1 cellular context compared by ENCODE assay signal in genomic region chr7:27165655-27166474, GRCh38.
A peak's percentile ranks its signal among the peaks of the same experiment; 100 is the strongest.
TF ChIP-seq lines count a peak whose summit lies in the region.

No MANE protein-coding gene starts in this region.

TF ChIP-seq in HEK293, 187 proteins besides CTCF, POLR2A, EP300 and RAD21 (continued from another document and continues in another):
- TF ChIP-seq ZSCAN5A (tag by site-specific recombination; IDR thresholded peaks at IDR 0.05) (no peak; the same call in 1 of the 2 replicates), ZNF777 (tag by site-specific recombination; IDR thresholded peaks at IDR 0.05; ENCODE audit: borderline replicate concordance) (no peak), ZBTB10 (tag by site-specific recombination; IDR thresholded peaks at IDR 0.05) (peak; percentile 17; the same call in 1 of the 2 replicates), ZEB2 (tag by site-specific recombination; IDR thresholded peaks at IDR 0.05) (peak; percentile 97), SP7 (tag by site-specific recombination; IDR thresholded peaks at IDR 0.05) (peak; percentile 97), ZNF23 (tag by site-specific recombination; IDR thresholded peaks at IDR 0.05; ENCODE audit: borderline replicate concordance) (no peak), ZNF24 (tag by site-specific recombination; IDR thresholded peaks at IDR 0.05) (peak; percentile 87; the same call in 1 of the 2 replicates), ZNF76 (tag by site-specific recombination; IDR thresholded peaks at IDR 0.05; ENCODE audit: borderline replicate concordance, low read depth) (peak; percentile 57), ZNF335 (tag by site-specific recombination; conservative IDR thresholded peaks at IDR 0.05) (peak; percentile 56), ZBTB17 (tag by site-specific recombination; IDR thresholded peaks at IDR 0.05) (peak; percentile 80), KLF10 (tag by site-specific recombination; IDR thresholded peaks at IDR 0.05) (peak; percentile 89), TRIM28 (IDR thresholded peaks at IDR 0.05; ENCODE audit: borderline replicate concordance, low read length) (no peak), ZNF513 (tag by site-specific recombination; IDR thresholded peaks at IDR 0.05) (peak; percentile 47; the same call in 1 of the 2 replicates), ELK4 (IDR thresholded peaks at IDR 0.05; ENCODE audit: borderline replicate concordance, low read depth, low read length) (no peak), ZNF521 (tag by site-specific recombination; IDR thresholded peaks at IDR 0.05) (no peak), ZNF394 (tag by site-specific recombination; IDR thresholded peaks at IDR 0.05; ENCODE audit: borderline replicate concordance) (peak; percentile 66), GLIS1 (tag by site-specific recombination; IDR thresholded peaks at IDR 0.05) (peak; percentile 81), ZNF692 (tag by site-specific recombination; IDR thresholded peaks at IDR 0.05) (0 out of 2 replicates have a peak, but pooled peaks have one; percentile 44), ZNF585B (tag by site-specific recombination; IDR thresholded peaks at IDR 0.05) (no peak), WT1 (tag by site-specific recombination; IDR thresholded peaks at IDR 0.05) (peak; percentile 98), ZNF248 (tag by site-specific recombination; IDR thresholded peaks at IDR 0.05) (no peak), ZNF302 (tag by site-specific recombination; IDR thresholded peaks at IDR 0.05; ENCODE audit: low read depth) (peak; percentile 76; the same call in 1 of the 2 replicates), IKZF3 (tag by site-specific recombination; IDR thresholded peaks at IDR 0.05) (peak; percentile 98), ZNF324 (tag by site-specific recombination; IDR thresholded peaks at IDR 0.05) (peak; percentile 75; the same call in 1 of the 2 replicates), ZSCAN4 (tag by site-specific recombination; IDR thresholded peaks at IDR 0.05) (peak; percentile 87), ZNF529 (tag by site-specific recombination; IDR thresholded peaks at IDR 0.05; ENCODE audit: insufficient replicate concordance) (no peak), PATZ1 (tag by site-specific recombination; IDR thresholded peaks at IDR 0.05) (peak; percentile 97), KLF7 (tag by site-specific recombination; IDR thresholded peaks at IDR 0.05; ENCODE audit: borderline replicate concordance) (peak; percentile 91), KLF17 (tag by site-specific recombination; IDR thresholded peaks at IDR 0.05) (peak; percentile 98), ZBTB49 (tag by site-specific recombination; IDR thresholded peaks at IDR 0.05; ENCODE audit: low read depth) (peak; percentile 55; the same call in 1 of the 2 replicates), ZNF2 (tag by site-specific recombination; IDR thresholded peaks at IDR 0.05) (0 out of 2 replicates have a peak, but pooled peaks have one; percentile 64), GLI4 (tag by site-specific recombination; IDR thresholded peaks at IDR 0.05) (no peak), ZNF623 (tag by site-specific recombination; IDR thresholded peaks at IDR 0.05) (peak; percentile 45; the same call in 1 of the 2 replicates), ZNF184 (tag by site-specific recombination; IDR thresholded peaks at IDR 0.05) (0 out of 2 replicates have a peak, but pooled peaks have one; percentile 59), ZIC2 (tag by site-specific recombination; IDR thresholded peaks at IDR 0.05) (peak; percentile 71), AEBP2 (tag by site-specific recombination; IDR thresholded peaks at IDR 0.05; ENCODE audit: borderline replicate concordance) (peak; percentile 10; the same call in 1 of the 2 replicates), ZNF549 (tag by site-specific recombination; IDR thresholded peaks at IDR 0.05) (no peak), ZNF121 (tag by site-specific recombination; IDR thresholded peaks at IDR 0.05) (peak; percentile 15; the same call in 1 of the 2 replicates), ZNF785 (tag by site-specific recombination; IDR thresholded peaks at IDR 0.05) (no peak), ZNF404 (tag by site-specific recombination; IDR thresholded peaks at IDR 0.05) (no peak), SP2 (tag by site-specific recombination; IDR thresholded peaks at IDR 0.05) (peak; percentile 13; the same call in 1 of the 2 replicates), ZNF791 (tag by site-specific recombination; IDR thresholded peaks at IDR 0.05) (no peak), ZNF366 (tag by site-specific recombination; conservative IDR thresholded peaks at IDR 0.05) (peak; percentile 96), ZBTB7A (tag by site-specific recombination; IDR thresholded peaks at IDR 0.05; ENCODE audit: low read depth) (peak; percentile 51; the same call in 1 of the 2 replicates), ZNF843 (tag by site-specific recombination; IDR thresholded peaks at IDR 0.05) (peak; percentile 100), KLF9 (tag by site-specific recombination; IDR thresholded peaks at IDR 0.05; ENCODE audit: low read depth) (0 out of 2 replicates have a peak, but pooled peaks have one; percentile 14), ZNF169 (tag by site-specific recombination; IDR thresholded peaks at IDR 0.05) (no peak), BCL11B (tag by site-specific recombination; IDR thresholded peaks at IDR 0.05; ENCODE audit: low read depth) (peak; percentile 99), BCL11A (tag by site-specific recombination; IDR thresholded peaks at IDR 0.05; ENCODE audit: low read depth) (peak; percentile 97), TCF7L2 (IDR thresholded peaks at IDR 0.05; ENCODE audit: borderline replicate concordance, low read depth, low read length) (peak; percentile 97)
